ENCODE assay signal across 14 cellular contexts in genomic region chr5:173868096-173868879, GRCh38. TPM values are rescaled to one million over a fixed set of nuclear protein-coding genes. Genes with fewer than 3 reads are reported as not detected.
DNase-seq lines count a peak whose midpoint lies in the region; ATAC-seq and TF ChIP-seq lines count a peak whose summit lies in the region.
"Had no signal": no experiment of that assay in that cellular context is flagged by ENCODE, and none has a peak within 500 bp of the region (broad histone marks: within the 10 kb centered on the region; RNA-seq: fewer than 3 reads in every experiment).

No MANE protein-coding gene starts in this region.

- H3K4me1 ChIP-seq in thyroid gland (peaks cover 4 to 12% of the 10 kb centered on the region in 2 donors), gastrocnemius medialis (no peaks in the 10 kb centered on the region)
- H3K4me1 ChIP-seq in CD8-positive, alpha-beta T cell (ENCODE audit: insufficient read depth, low read length), result no peaks in the 10 kb centered on the region

- H3K27ac Mint-ChIP-seq in CD8-positive, alpha-beta T cell, result no peak overlapping the region
- H3K27ac Mint-ChIP-seq: activated T-cell treated with anti-CD3 and anti-CD28 coated beads, Interleukin-2, amount 50 U/mL, for 24 hours; HFFc6 had no signal

- CTCF ChIA-PET in CD8-positive, alpha-beta T cell (lab: Charles Lee), result interaction anchor here (0.9 kb wide), 1 partner anchor 59 kb away, joined by 3 read pairs; no protein-coding TSS in a partner anchor

- no peak overlapping the region for H3K4me3 Mint-ChIP-seq in CD8-positive, alpha-beta T cell
- H3K4me3 Mint-ChIP-seq: activated T-cell treated with anti-CD3 and anti-CD28 coated beads, Interleukin-2, amount 50 U/mL, for 24 hours; HFFc6 had no signal

- H3K4me1 Mint-ChIP-seq in CD8-positive, alpha-beta T cell (ENCODE audit: low read depth), result no peaks in the 10 kb centered on the region

- in situ Hi-C loops in gastrocnemius medialis (cut with MboI; ENCODE audit: low sequenced_read_pairs in 4 of 4), result no loop called here

- DNase-seq in M059J (ENCODE audit: low read depth) (peak; percentile 73), amniotic epithelial cell (ENCODE audit: low read depth) (peak; percentile 81), glomerular visceral epithelial cell (ENCODE audit: extremely low spot score) (peak; percentile 60), thyroid gland (peak in 1 of 2 donors; percentile 20), gastrocnemius medialis (no peak), NCI-H187 treated with DMSO at 0.1 percent for 48 hours (lab: John Stamatoyannopoulos, UW) (no peak)
- DNase-seq in CD8-positive, alpha-beta T cell, result no peak
- DNase-seq: activated T-cell treated with anti-CD3 and anti-CD28 coated beads, Interleukin-2, amount 50 U/mL, for 24 hours; HFFc6; NCI-H1417 treated with DMSO at 0.1 percent for 48 hours; ovary; tibial artery had no signal

- TF ChIP-seq POLR2A in thyroid gland (IDR thresholded peaks at IDR 0.05), result peak in 1 of 2 donors; percentile 18
- TF ChIP-seq POLR2A in gastrocnemius medialis (IDR thresholded peaks at IDR 0.05), result no peak

- no peak overlapping the region for H3K4me3 ChIP-seq in thyroid gland (replicated peaks in 1 of 3)
- H3K4me3 ChIP-seq in CD8-positive, alpha-beta T cell (ENCODE audit: low read depth, low read length), result no peak overlapping the region
- H3K4me3 ChIP-seq in gastrocnemius medialis, result no peak overlapping the region
- H3K4me3 ChIP-seq: ovary, tibial artery had no signal

- POLR2A ChIA-PET in CD8-positive, alpha-beta T cell (lab: Charles Lee), result interaction anchor here (0.7 kb wide), 1 partner anchor 352 kb away, joined by 3 read pairs; no protein-coding TSS in a partner anchor

- H3K36me3 Mint-ChIP-seq in CD8-positive, alpha-beta T cell, result no peaks in the 10 kb centered on the region

- intact Hi-C loops in thyroid gland (cut with DNase I) (no loop called here), gastrocnemius medialis (cut with DNase I; ENCODE audit: low total_unique reads) (no loop called here)
- intact Hi-C loops in CD8-positive, alpha-beta T cell (cut with DNase I, micrococcal nuclease), result no loop called here

- ATAC-seq in CD8-positive, alpha-beta T cell, result no peak
- ATAC-seq in HG03521 (IDR thresholded peaks at IDR 0.05; ENCODE audit: unreplicated experiment) (no peak), gastrocnemius medialis (no peak)
- ATAC-seq: left lobe of liver had no signal

- H3K27me3 Mint-ChIP-seq in CD8-positive, alpha-beta T cell (ENCODE audit: low read depth), result no peaks in the 10 kb centered on the region
- H3K27me3 Mint-ChIP-seq: activated T-cell treated with anti-CD3 and anti-CD28 coated beads, Interleukin-2, amount 50 U/mL, for 24 hours had no signal

- H3K36me3 ChIP-seq in thyroid gland (no peaks in the 10 kb centered on the region), gastrocnemius medialis (no peaks in the 10 kb centered on the region)
- H3K36me3 ChIP-seq in CD8-positive, alpha-beta T cell (ENCODE audit: insufficient read depth, low read length), result no peaks in the 10 kb centered on the region
- H3K36me3 ChIP-seq: ovary, tibial artery had no signal

- H3K9me3 ChIP-seq in thyroid gland (no peaks in the 10 kb centered on the region), gastrocnemius medialis (no peaks in the 10 kb centered on the region)
- no peaks in the 10 kb centered on the region for H3K9me3 ChIP-seq in CD8-positive, alpha-beta T cell (ENCODE audit: low read length)
- H3K9me3 ChIP-seq: ovary, tibial artery had no signal

- H3K27me3 ChIP-seq in thyroid gland (no peaks in the 10 kb centered on the region), gastrocnemius medialis (no peaks in the 10 kb centered on the region)
- H3K27me3 ChIP-seq in CD8-positive, alpha-beta T cell (ENCODE audit: insufficient read depth, low read length), result no peaks in the 10 kb centered on the region
- H3K27me3 ChIP-seq: ovary had no signal

- H3K27ac ChIP-seq in thyroid gland (peak overlapping the region in 2 of 3 donors; percentile 48 to 51), gastrocnemius medialis (no peak overlapping the region)
- H3K27ac ChIP-seq in CD8-positive, alpha-beta T cell (ENCODE audit: low read depth, low read length), result no peak overlapping the region
- H3K27ac ChIP-seq: ovary, tibial artery had no signal

- TF ChIP-seq CTCF in thyroid gland (IDR thresholded peaks at IDR 0.05), result no peak
- TF ChIP-seq CTCF in CD8-positive, alpha-beta T cell (IDR thresholded peaks at IDR 0.05), result no peak
- no peak for TF ChIP-seq CTCF in gastrocnemius medialis (IDR thresholded peaks at IDR 0.05 in 4 of 5, conservative IDR thresholded peaks at IDR 0.05 in 1 of 5)

- no peaks in the 10 kb centered on the region for H3K9me3 Mint-ChIP-seq in CD8-positive, alpha-beta T cell
- H3K9me3 Mint-ChIP-seq: activated T-cell treated with anti-CD3 and anti-CD28 coated beads, Interleukin-2, amount 50 U/mL, for 24 hours; HFFc6 had no signal

- WGBS in thyroid gland, 2 donors, result 48 to 56% methylated on average over 7 of the region's 7 CpGs

RNA-seq across cellular contexts. Expression of gene CPEB4, which starts 19.9 kb away (rescaled TPM):
- 13.6 and 20.5 TPM in 2 replicates for total RNA-seq in M059J (2014; rRNA removed; shearing (Covaris generic))
- total RNA-seq in thyroid gland (10 to 100 TPM; 51.5 to 69.5 (median 66.1) TPM), gastrocnemius medialis (100 to 1,000 TPM in 2 of 4 donors, 10 to 100 TPM in 2; 97.8 to 109 (median 102) TPM)
- total RNA-seq in CD8-positive, alpha-beta T cell, result 10 to 100 TPM; 21.7 to 24.3 TPM

Comparison
In these comparisons a context has a peak if more than half of its experiments do, and no peak if none do; other contexts are left out.
1. DNase-seq: peak in M059J (single experiment), amniotic epithelial cell (single experiment) and glomerular visceral epithelial cell (single experiment); none in CD8-positive, alpha-beta T cell (0 of 7), gastrocnemius medialis (0 of 2) and NCI-H187 treated with DMSO at 0.1 percent for 48 hours (single experiment).
2. H3K27ac ChIP-seq: peak in thyroid gland (2 of 3); none in CD8-positive, alpha-beta T cell (single experiment) and gastrocnemius medialis (0 of 4).